18 cellular contexts compared by ENCODE assay signal in genomic region chr4:67575889-67576329, GRCh38. TPM values are rescaled to one million over a fixed set of nuclear protein-coding genes. Genes with fewer than 3 reads are reported as not detected.
DNase-seq lines count a peak whose midpoint lies in the region; ATAC-seq, FAIRE-seq and TF ChIP-seq lines count a peak whose summit lies in the region.
"Had no signal": no experiment of that assay in that cellular context is flagged by ENCODE, and none has a peak within 500 bp of the region (broad histone marks: within the 10 kb centered on the region; RNA-seq: fewer than 3 reads in every experiment).

No MANE protein-coding gene starts in this region.

- TF ChIP-seq RAD21 in H1 (IDR thresholded peaks at IDR 0.05 in 1 of 2, conservative IDR thresholded peaks at IDR 0.05 in 1 of 2; ENCODE audit: low read depth in 2 of 2, low read length in 2 of 2): no peak

- no peak overlapping the region for H2BK120ac ChIP-seq in H1 (replicated peaks; ENCODE audit: low read depth, low read length)

- no peak for TF ChIP-seq POLR2A in H1 (IDR thresholded peaks at IDR 0.05; ENCODE audit: control extremely low read depth in 1 of 2, low read depth in 2 of 2, low read length in 2 of 2)

- H3K36me3 ChIP-seq in BLaER1 (no peaks in the 10 kb centered on the region), Loucy (ENCODE audit: insufficient read depth, low read length) (no peaks in the 10 kb centered on the region; the same call in 1 of the 2 replicates), H1 (ENCODE audit: control insufficient read depth in 2 of 4, insufficient read depth in 4 of 4, low read length in 3 of 4) (no peaks in the 10 kb centered on the region)
- H3K36me3 ChIP-seq: stomach had no signal

- no peak overlapping the region for H3K18ac ChIP-seq in H1 (ENCODE audit: extremely low read depth, low read length)

- no peak overlapping the region for H2BK5ac ChIP-seq in H1 (ENCODE audit: low read depth, low read length)

- ATAC-seq in HG02870 (IDR thresholded peaks at IDR 0.05; ENCODE audit: unreplicated experiment): no peak

- WGBS in H1 (ENCODE audit: extremely low coverage in 1 of 2, insufficient coverage in 1 of 2, insufficient read length in 1 of 2, insufficient replicate concordance in 2 of 2, low coverage in 1 of 2, low lambda C conversion rate in 2 of 2, missing lambda C conversion rate in 1 of 2), 2 experiments: 83 to 100% methylated on average over 1 to 7 of the region's 7 CpGs

- H3K56ac ChIP-seq in H1 (replicated peaks; ENCODE audit: insufficient read length, low read depth, low read length): no peak overlapping the region

- no peaks in the 10 kb centered on the region for H3F3A ChIP-seq in Loucy (ENCODE audit: low read depth)

- POLR2A ChIA-PET in H1 (lab: Charles Lee; ENCODE audit: partially characterized antibody): no interaction called here

- H4K20me1 ChIP-seq in BLaER1 (no peaks in the 10 kb centered on the region), Loucy (ENCODE audit: insufficient read depth, low read length, poor library complexity, severe bottlenecking) (no peaks in the 10 kb centered on the region), H1 (replicated peaks in 1 of 2; ENCODE audit: control insufficient read depth in 1 of 2, insufficient read depth in 2 of 2, low read length in 2 of 2) (no peaks in the 10 kb centered on the region)

- H2BK15ac ChIP-seq in H1 (ENCODE audit: low read length): no peak overlapping the region

- CTCF ChIA-PET in H1 (lab: Charles Lee; ENCODE audit: partially characterized antibody): no interaction called here

- no peak overlapping the region for H3K23ac ChIP-seq in H1 (ENCODE audit: insufficient read length)

- DNase-seq in GM12864 (ENCODE audit: low read depth) (no peak), H1 (ENCODE audit: low read depth in 1 of 2, low spot score in 2 of 2) (no peak), HuH-7 (ENCODE audit: low spot score) (no peak), CD1c-positive myeloid dendritic cell (ENCODE audit: extremely low spot score) (no peak)
- DNase-seq in stimulated activated CD4-positive, alpha-beta T cell treated with anti-CD3 and anti-CD28 coated beads, Interleukin-12 subunit alpha, Interleukin-12 subunit beta, amount 100 ng/mL, for 4 hours: no peak
- DNase-seq: activated CD8-positive, alpha-beta memory T cell treated with anti-CD3 and anti-CD28 coated beads, Interleukin-2, amount 50 U/mL, for 48 hours; C1 segment of cervical spinal cord; NCI-H446; stimulated activated CD4-positive, alpha-beta T cell treated with anti-CD3 and anti-CD28 coated beads, Interleukin-2, amount 100 ng/mL, for 24 hours; stomach; T1000 had no signal

- no peak overlapping the region for H4K5ac ChIP-seq in H1 (ENCODE audit: insufficient read length, low read depth, low read length)

- no peaks in the 10 kb centered on the region for H3K9me2 ChIP-seq in Loucy (replicated peaks; ENCODE audit: low read depth, low read length)

- H3K27ac ChIP-seq in BLaER1 (no peak overlapping the region), H1 (ENCODE audit: low read depth, low read length) (no peak overlapping the region)
- H3K27ac ChIP-seq: stomach had no signal

- H3K4ac ChIP-seq in H1 (replicated peaks; ENCODE audit: insufficient read length, low read depth, low read length): no peak overlapping the region

- no peak for TF ChIP-seq EP300 in H1 (IDR thresholded peaks at IDR 0.05; ENCODE audit: borderline replicate concordance in 1 of 2, low read depth in 2 of 2, low read length in 2 of 2)

- no peak for TF ChIP-seq CTCF in GM12864 (IDR thresholded peaks at IDR 0.05; ENCODE audit: low read depth, low read length, missing control alignments)
- TF ChIP-seq CTCF in Loucy (conservative IDR thresholded peaks at IDR 0.05; ENCODE audit: low read length): no peak
- no peak for TF ChIP-seq CTCF in H1 (IDR thresholded peaks at IDR 0.05; ENCODE audit: control extremely low read depth in 1 of 3, insufficient read depth in 1 of 3, low read depth in 1 of 3, low read length in 3 of 3)

- no peak overlapping the region for H2AK5ac ChIP-seq in H1 (ENCODE audit: low read depth, low read length)

- no peak overlapping the region for H2BK20ac ChIP-seq in H1 (ENCODE audit: low read length)

- no peak overlapping the region for H4K91ac ChIP-seq in H1 (replicated peaks; ENCODE audit: insufficient read length, low read length)

- H2BK12ac ChIP-seq in H1 (ENCODE audit: low read depth, low read length): no peak overlapping the region

- FAIRE-seq in H1 (lab: Jason Lieb, UNC): no peak
- FAIRE-seq: G401.6 had no signal

- H3K79me2 ChIP-seq in Loucy (ENCODE audit: insufficient read depth, low read length) (no peaks in the 10 kb centered on the region), H1 (ENCODE audit: control insufficient read depth in 1 of 2, insufficient read depth in 2 of 2, low read length in 2 of 2) (no peaks in the 10 kb centered on the region)

- no peaks in the 10 kb centered on the region for H3K9me3 ChIP-seq in BLaER1
- no peaks in the 10 kb centered on the region for H3K9me3 ChIP-seq in Loucy (ENCODE audit: insufficient read depth, low read depth, low read length)
- no peaks in the 10 kb centered on the region for H3K9me3 ChIP-seq in H1 (ENCODE audit: insufficient read depth in 2 of 2, low read depth in 1 of 2, low read length in 1 of 2)
- H3K9me3 ChIP-seq: stomach had no signal

- H3K4me1 ChIP-seq in BLaER1 (peaks cover 51% of the 10 kb centered on the region), Loucy (ENCODE audit: insufficient read depth, low read length, poor library complexity, severe bottlenecking) (peaks cover 58% of the 10 kb centered on the region), H1 (replicated peaks in 1 of 4; ENCODE audit: control insufficient read depth in 3 of 4, insufficient read depth in 4 of 4, low read length in 3 of 4) (peaks cover 0 to 7% (median 2%) of the 10 kb centered on the region in 4 experiments; a peak in 1 of 7 replicates)
- H3K4me1 ChIP-seq: stomach had no signal

- no peaks in the 10 kb centered on the region for H3K23me2 ChIP-seq in H1 (ENCODE audit: low read depth, low read length)

- H3K79me1 ChIP-seq in H1 (ENCODE audit: low read depth, low read length): no peaks in the 10 kb centered on the region

- H3K4me3 ChIP-seq in BLaER1 (no peak overlapping the region), GM12864 (ENCODE audit: low read depth, low read length) (peak overlapping the region; percentile 40; the same call in 1 of the 2 replicates), Loucy (ENCODE audit: low read length, poor library complexity, severe bottlenecking) (peak overlapping the region; percentile 34), H1 (ENCODE audit: extremely low read depth in 1 of 4, insufficient read depth in 2 of 4, low read depth in 3 of 4, low read length in 4 of 4) (no peak overlapping the region)
- H3K4me3 ChIP-seq: stomach had no signal

- no peak overlapping the region for H3K9ac ChIP-seq in BLaER1
- H3K9ac ChIP-seq in Loucy (ENCODE audit: low read depth, low read length, poor library complexity, severe bottlenecking): no peak overlapping the region
- H3K9ac ChIP-seq in H1 (replicated peaks in 1 of 4; ENCODE audit: extremely low read depth in 1 of 4, low read depth in 3 of 4, low read length in 3 of 4): no peak overlapping the region

- H3K27me3 ChIP-seq in BLaER1 (no peaks in the 10 kb centered on the region), Loucy (ENCODE audit: insufficient read depth, low read length, poor library complexity, severe bottlenecking) (no peaks in the 10 kb centered on the region), H1 (replicated peaks in 1 of 4; ENCODE audit: control insufficient read depth in 3 of 4, extremely low read depth in 1 of 4, insufficient read depth in 3 of 4, low read length in 3 of 4) (no peaks in the 10 kb centered on the region)
- H3K27me3 ChIP-seq: stomach had no signal

- H3K14ac ChIP-seq in H1 (ENCODE audit: insufficient read length): no peak overlapping the region

- H3K4me2 ChIP-seq in BLaER1 (peak overlapping the region; percentile 44), Loucy (ENCODE audit: low read depth, low read length, poor library complexity, severe bottlenecking) (peak overlapping the region; percentile 47), H1 (ENCODE audit: insufficient read depth in 1 of 2, low read depth in 2 of 2, low read length in 2 of 2) (no peak overlapping the region)

- no peak overlapping the region for H4K8ac ChIP-seq in H1 (ENCODE audit: extremely low read depth, insufficient read depth, low read length)

- H2AFZ ChIP-seq in Loucy (ENCODE audit: low read length): no peak overlapping the region; the same call in 1 of the 2 replicates
- H2AFZ ChIP-seq in H1 (ENCODE audit: low read length): peak overlapping the region; percentile 99; the same call in 1 of the 2 replicates

TF ChIP-seq in H1, 55 proteins besides CTCF, POLR2A, EP300 and RAD21 (continues in another document):
- no peak for TF ChIP-seq POLR2AphosphoS5 (IDR thresholded peaks at IDR 0.05; ENCODE audit: low read depth, low read length)
- no peak for TF ChIP-seq SUZ12 (IDR thresholded peaks at IDR 0.05; ENCODE audit: low read length)
- TF ChIP-seq BRCA1 (IDR thresholded peaks at IDR 0.05; ENCODE audit: low read depth, low read length): no peak
- TF ChIP-seq YY1 (IDR thresholded peaks at IDR 0.05; ENCODE audit: low read depth, low read length): no peak
- TF ChIP-seq CBX5 (IDR thresholded peaks at IDR 0.05; ENCODE audit: low read depth, low read length): no peak
- no peak for TF ChIP-seq RBBP5 (IDR thresholded peaks at IDR 0.05; ENCODE audit: borderline replicate concordance, low read depth, low read length)
- TF ChIP-seq CTBP2 (IDR thresholded peaks at IDR 0.05; ENCODE audit: borderline replicate concordance, insufficient read depth, insufficient read length, low read length): no peak

RNA-seq across cellular contexts. Expression of gene STAP1, which starts 17.4 kb away (rescaled TPM):
- total RNA-seq in H1 (2021; fragmentation: NEBNext Ultra II Directional; extraction: Animal tissue kit (Norgen Biotek cat#: 25700)): not detected in 2 replicates
- not detected in 2 replicates for polyA plus RNA-seq in H1 (2011; rRNA removed)
- polyA plus RNA-seq in H1 (2011; cell fraction: cytosol; rRNA removed): not detected
- polyA plus RNA-seq in H1 (2011; cell fraction: nucleus; rRNA removed): not detected
- not detected in 4 replicates for polyA plus RNA-seq in H1 (2012, experiment 1 of 2)
- polyA plus RNA-seq in H1 (2012, experiment 2 of 2): not detected
- not detected for polyA plus RNA-seq in H1 (2013, experiment 1 of 2)
- not detected for polyA plus RNA-seq in H1 (2013, experiment 2 of 2)
- not detected in 2 replicates for polyA minus RNA-seq in H1 (2011; rRNA and poly(A)+ RNA removed)
- not detected for polyA minus RNA-seq in H1 (2011; cell fraction: cytosol; rRNA and poly(A)+ RNA removed)
- polyA minus RNA-seq in H1 (2011; cell fraction: nucleus; rRNA and poly(A)+ RNA removed): not detected
- total RNA-seq: fibroblast of villous mesenchyme, mesothelial cell of epicardium, progenitor cell of endocrine pancreas had no signal

RNA-seq across cellular contexts. Expression of gene CENPC, which starts 30.6 kb away (rescaled TPM):
- total RNA-seq in H1 (2021; fragmentation: NEBNext Ultra II Directional; extraction: Animal tissue kit (Norgen Biotek cat#: 25700)): 14.4 and 15.7 TPM in 2 replicates
- polyA plus RNA-seq in H1 (2011; rRNA removed): 2.2 and 2.8 TPM in 2 replicates
- polyA plus RNA-seq in H1 (2011; cell fraction: cytosol; rRNA removed): 4.8 TPM
- polyA plus RNA-seq in H1 (2011; cell fraction: nucleus; rRNA removed): 4.9 TPM
- 4.4 to 11.8 TPM (median 5.2 TPM) in 4 replicates for polyA plus RNA-seq in H1 (2012, experiment 1 of 2)
- 0.29 TPM for polyA plus RNA-seq in H1 (2012, experiment 2 of 2)
- 11.9 TPM for polyA plus RNA-seq in H1 (2013, experiment 1 of 2)
- polyA plus RNA-seq in H1 (2013, experiment 2 of 2): 9.5 TPM
- 8.9 and 10.4 TPM in 2 replicates for polyA minus RNA-seq in H1 (2011; rRNA and poly(A)+ RNA removed)
- polyA minus RNA-seq in H1 (2011; cell fraction: cytosol; rRNA and poly(A)+ RNA removed): 5.9 TPM
- polyA minus RNA-seq in H1 (2011; cell fraction: nucleus; rRNA and poly(A)+ RNA removed): 42.1 TPM

Comparison
In these comparisons a context has a peak if more than half of its experiments do, and no peak if none do; other contexts are left out.
1. H3K4me2 ChIP-seq: peak in BLaER1 (single experiment) and Loucy (single experiment); none in H1 (0 of 2).
2. H3K4me3 ChIP-seq: peak in GM12864 (single experiment) and Loucy (single experiment); none in BLaER1 (single experiment) and H1 (0 of 4).